ENCODE assay signal across 28 cellular contexts in genomic region chr7:34016876-34017275, GRCh38.
"Had no signal": no experiment of that assay in that cellular context is flagged by ENCODE, and none has a peak within 500 bp of the region (broad histone marks: within the 10 kb centered on the region; RNA-seq: fewer than 3 reads in every experiment).

No MANE protein-coding gene starts in this region.

- H3K4me3 ChIP-seq: adrenal gland, body of pancreas, colonic mucosa, gastrocnemius medialis, heart right ventricle had no signal

- H3K9me3 ChIP-seq: adrenal gland, body of pancreas, colonic mucosa, gastrocnemius medialis, heart right ventricle had no signal

- H3K27ac ChIP-seq: adrenal gland, body of pancreas, colonic mucosa, gastrocnemius medialis, heart right ventricle had no signal

- H3K27me3 ChIP-seq: adrenal gland, body of pancreas, colonic mucosa, gastrocnemius medialis, heart right ventricle had no signal

- H3K4me1 ChIP-seq: body of pancreas, colonic mucosa, heart right ventricle had no signal

- DNase-seq: activated CD4-positive, alpha-beta memory T cell treated with anti-CD3 and anti-CD28 coated beads for 36 hours; activated CD4-positive, alpha-beta T cell treated with anti-CD3 and anti-CD28 coated beads for 36 hours; activated CD4-positive, alpha-beta T cell treated with anti-CD3 and anti-CD28 coated beads, Interleukin-2, amount 10 ng/mL, durations not matched to agents 24 days and 14 days; activated CD4-positive, CD25-positive, alpha-beta regulatory T cell; activated CD4-positive, CD25-positive, alpha-beta regulatory T cell treated with anti-CD3 and anti-CD28 coated beads, Interleukin-2, amount 50 U/mL, for 72 hours; activated CD8-positive, alpha-beta memory T cell treated with anti-CD3 and anti-CD28 coated beads, Interleukin-2, amount 10 ng/mL, durations not matched to agents 7 days and 5 days; activated CD8-positive, alpha-beta memory T cell treated with anti-CD3 and anti-CD28 coated beads, Interleukin-2, amount 50 U/mL, for 4 hours; activated CD8-positive, alpha-beta T cell treated with anti-CD3 and anti-CD28 coated beads, Interleukin-2, amount 10 ng/mL, durations not matched to agents 7 days and 5 days; activated effector memory CD4-positive, alpha-beta T cell treated with anti-CD3 and anti-CD28 coated beads, Interleukin-2, amount 50 U/mL, for 16 hours; activated naive CD4-positive, alpha-beta T cell treated with anti-CD3 and anti-CD28 coated beads for 36 hours; activated naive CD8-positive, alpha-beta T cell treated with anti-CD3 and anti-CD28 coated beads for 36 hours; activated naive CD8-positive, alpha-beta T cell treated with anti-CD3 and anti-CD28 coated beads, Interleukin-2, amount 50 U/mL, for 24 hours; activated T-cell treated with anti-CD3 and anti-CD28 coated beads, Interleukin-2, amount 50 U/mL, for 1 hour; activated T-cell treated with anti-CD3 and anti-CD28 coated beads, Interleukin-2, amount 50 U/mL, for 48 hours; adrenal gland; amygdala; aorta; body of pancreas; colonic mucosa; effector CD8-positive, alpha-beta T cell; foreskin fibroblast; gastrocnemius medialis; glutamatergic neuron; heart right ventricle; T-helper 1 cell; T-helper 17 cell; T1000 had no signal

- ATAC-seq: activated CD4-positive, alpha-beta T cell treated with anti-CD3 and anti-CD28 coated beads for 36 hours; activated CD8-positive, alpha-beta memory T cell treated with anti-CD3 and anti-CD28 coated beads, Interleukin-2, amount 10 ng/mL, durations not matched to agents 7 days and 5 days; activated CD8-positive, alpha-beta T cell treated with anti-CD3 and anti-CD28 coated beads, Interleukin-2, amount 10 ng/mL, durations not matched to agents 7 days and 5 days; activated naive CD8-positive, alpha-beta T cell treated with anti-CD3 and anti-CD28 coated beads, Interleukin-2, amount 50 U/mL, for 24 hours; body of pancreas; esophagus mucosa; gastrocnemius medialis; heart right ventricle; T-helper 17 cell had no signal

- H3K36me3 ChIP-seq: adrenal gland, colonic mucosa, gastrocnemius medialis, heart right ventricle had no signal
